ENCODE assay signal across 17 cellular contexts in genomic region chr9:131613346-131613745, GRCh38.
A peak's percentile ranks its signal among the peaks of the same experiment; 100 is the strongest.
DNase-seq lines count a peak whose midpoint lies in the region; ATAC-seq, FAIRE-seq and TF ChIP-seq lines count a peak whose summit lies in the region.
"Had no signal": no experiment of that assay in that cellular context is flagged by ENCODE, and none has a peak within 500 bp of the region (broad histone marks: within the 10 kb centered on the region; RNA-seq: fewer than 3 reads in every experiment).

No MANE protein-coding gene starts in this region.

- H2AFZ ChIP-seq in GM12878 (ENCODE audit: control insufficient read depth, low read depth, low read length): no peak overlapping the region

- H4K20me1 ChIP-seq in GM12878 (ENCODE audit: control insufficient read depth, insufficient read depth): no peaks in the 10 kb centered on the region

- DNase-seq in activated CD4-positive, alpha-beta T cell treated with anti-CD3 and anti-CD28 coated beads, Interleukin-2, amount 10 ng/mL, durations not matched to agents 24 days and 14 days: no peak
- DNase-seq in activated CD4-positive, alpha-beta T cell treated with anti-CD3 and anti-CD28 coated beads, Interleukin-2, amount 50 U/mL, for 4 hours: no peak
- DNase-seq in CD8-positive, alpha-beta memory T cell: no peak
- DNase-seq in GM12878 (ENCODE audit: low read depth, low spot score) (no peak), mesendoderm (no peak), gastrocnemius medialis (no peak), HCEC 1CT (no peak)
- DNase-seq: 8988T, Caco-2, Kasumi-1, NCI-H1105 treated with DMSO at 0.1 percent for 48 hours, NCI-H2029 treated with DMSO at 0.1 percent for 48 hours, NCI-H510A treated with DMSO at 0.1 percent for 48 hours, Peyer's patch had no signal

- no peaks in the 10 kb centered on the region for H3K9me3 ChIP-seq in CD8-positive, alpha-beta memory T cell (ENCODE audit: low read length)
- no peaks in the 10 kb centered on the region for H3K9me3 ChIP-seq in GM12878 (replicated peaks; ENCODE audit: control insufficient read depth, insufficient read depth, low read length)
- H3K9me3 ChIP-seq in gastrocnemius medialis: no peaks in the 10 kb centered on the region
- H3K9me3 ChIP-seq: BLaER1 treated with 17β-estradiol and CSF1 and Interleukin-3, amounts not matched to agents 10 nM and 100 nM; Caco-2; Peyer's patch had no signal

- no peak; the same call in 2 of the 3 replicates for ATAC-seq in GM12878
- ATAC-seq in HG02588 (IDR thresholded peaks at IDR 0.05; ENCODE audit: unreplicated experiment): no peak
- no peak for ATAC-seq in gastrocnemius medialis
- ATAC-seq: HCT116 had no signal

- H3K4me2 ChIP-seq in GM12878 (ENCODE audit: control insufficient read depth, insufficient read depth): no peak overlapping the region
- no peak overlapping the region for H3K4me2 ChIP-seq in mesendoderm (ENCODE audit: low read length)

- H3K4me1 Mint-ChIP-seq in activated CD4-positive, alpha-beta T cell treated with anti-CD3 and anti-CD28 coated beads, Interleukin-2, amount 10 ng/mL, durations not matched to agents 24 days and 14 days: peaks cover 1% of the 10 kb centered on the region
- peaks cover 0 to 18% (median 13%) of the 10 kb centered on the region in 3 donors for H3K4me1 Mint-ChIP-seq in CD8-positive, alpha-beta memory T cell

- no peak overlapping the region for H2AK5ac ChIP-seq in mesendoderm (ENCODE audit: low read length)

- no peak overlapping the region for H2BK15ac ChIP-seq in mesendoderm (replicated peaks; ENCODE audit: low read depth)

- H2BK120ac ChIP-seq in mesendoderm (ENCODE audit: low read depth, low read length): no peak overlapping the region

- H3K36me3 Mint-ChIP-seq in activated CD4-positive, alpha-beta T cell treated with anti-CD3 and anti-CD28 coated beads, Interleukin-2, amount 10 ng/mL, durations not matched to agents 24 days and 14 days (ENCODE audit: low read depth): peaks cover 60% of the 10 kb centered on the region
- H3K36me3 Mint-ChIP-seq in CD8-positive, alpha-beta memory T cell: peaks cover 9 to 96% (median 17%) of the 10 kb centered on the region in 3 donors

- TF ChIP-seq POLR2A in GM12878 (IDR thresholded peaks at IDR 0.05; ENCODE audit: low read depth, low read length) (0 out of 2 replicates have a peak, but pooled peaks have one; percentile 25), gastrocnemius medialis (IDR thresholded peaks at IDR 0.05) (no peak)

- CTCF ChIA-PET in CD8-positive, alpha-beta memory T cell (lab: Charles Lee): interaction anchor here (1.6 kb wide), 1 partner anchor 9 kb away, joined by 4 read pairs; no protein-coding TSS in a partner anchor
- CTCF ChIA-PET in GM12878 (lab: Yijun Ruan, JAX): no interaction called here

- SMC1A ChIA-PET in GM12878 (lab: Charles Lee; ENCODE audit: uncharacterized antibody, unreplicated experiment): no interaction called here

- H3K27ac Mint-ChIP-seq in activated CD4-positive, alpha-beta T cell treated with anti-CD3 and anti-CD28 coated beads, Interleukin-2, amount 10 ng/mL, durations not matched to agents 24 days and 14 days: peak overlapping the region; percentile 62
- peak overlapping the region in 6 of 8 donors; percentile 53 to 83 (median 72) for H3K27ac Mint-ChIP-seq in CD8-positive, alpha-beta memory T cell

- no peak overlapping the region for H2BK5ac ChIP-seq in mesendoderm (ENCODE audit: low read length)

- no peak for FAIRE-seq in GM12878 (lab: Jason Lieb, UNC)

- RAD21 ChIA-PET in GM12878 (lab: Charles Lee; ENCODE audit: unreplicated experiment): no interaction called here

- H3K27me3 Mint-ChIP-seq in activated CD4-positive, alpha-beta T cell treated with anti-CD3 and anti-CD28 coated beads, Interleukin-2, amount 10 ng/mL, durations not matched to agents 24 days and 14 days: no peaks in the 10 kb centered on the region
- H3K27me3 Mint-ChIP-seq in CD8-positive, alpha-beta memory T cell: no peaks in the 10 kb centered on the region

- H4K5ac ChIP-seq in mesendoderm (ENCODE audit: low read length): no peak overlapping the region

- no peak overlapping the region for H3K4me3 ChIP-seq in CD8-positive, alpha-beta memory T cell (ENCODE audit: low read length)
- no peak overlapping the region for H3K4me3 ChIP-seq in GM12878
- no peak overlapping the region for H3K4me3 ChIP-seq in mesendoderm (ENCODE audit: low read length)
- no peak overlapping the region for H3K4me3 ChIP-seq in gastrocnemius medialis
- H3K4me3 ChIP-seq: BLaER1 treated with 17β-estradiol and CSF1 and Interleukin-3, amounts not matched to agents 10 nM and 100 nM; Peyer's patch had no signal

- intact Hi-C loops in activated CD4-positive, alpha-beta T cell treated with anti-CD3 and anti-CD28 coated beads, Interleukin-2, amount 10 ng/mL, durations not matched to agents 24 days and 14 days (cut with micrococcal nuclease): no loop called here
- intact Hi-C loops in GM12878 (cut with micrococcal nuclease; ENCODE audit: unreplicated experiment) (no loop called here), gastrocnemius medialis (cut with DNase I; ENCODE audit: low total_unique reads) (no loop called here)

- H3K56ac ChIP-seq in mesendoderm (ENCODE audit: low read length): peak overlapping the region; percentile 44

- POLR2A ChIA-PET in CD8-positive, alpha-beta memory T cell (lab: Charles Lee): interaction anchor here (0.5 kb wide), 1 partner anchor 549 kb away, joined by 3 read pairs; the partner anchor contains the start of gene NTNG2
- POLR2A ChIA-PET in GM12878 (lab: Charles Lee): no interaction called here

- no peak for TF ChIP-seq EP300 in GM12878 (IDR thresholded peaks at IDR 0.05; ENCODE audit: borderline replicate concordance in 1 of 2, control insufficient read depth in 1 of 2, low read depth in 2 of 2, low read length in 2 of 2)

- no peak for TF ChIP-seq RAD21 in GM12878 (IDR thresholded peaks at IDR 0.05; ENCODE audit: insufficient read depth, low read depth, low read length)

- no peak overlapping the region for H4K8ac ChIP-seq in mesendoderm (ENCODE audit: low read depth, low read length)

- no peak overlapping the region for H3K18ac ChIP-seq in mesendoderm (ENCODE audit: low read length)

- no TSS peak for BruUV-seq in GM12878 (replicated peaks; lab: Mats Ljungman, UMichigan)

- TF ChIP-seq CTCF in GM12878 (IDR thresholded peaks at IDR 0.05 in 2 of 3, conservative IDR thresholded peaks at IDR 0.05 in 1 of 3; ENCODE audit: control insufficient read depth in 2 of 3, extremely low read depth in 1 of 3, insufficient read depth in 1 of 3, low read depth in 3 of 3, low read length in 3 of 3): no peak
- TF ChIP-seq CTCF in gastrocnemius medialis (IDR thresholded peaks at IDR 0.05 in 4 of 5, conservative IDR thresholded peaks at IDR 0.05 in 1 of 5): no peak

- in situ Hi-C loops in GM12878 (cut with MboI) (no loop called here), gastrocnemius medialis (cut with MboI; ENCODE audit: low sequenced_read_pairs in 4 of 4) (no loop called here)

- 90% methylated on average over 4 of the region's 4 CpGs for WGBS in GM12878 (ENCODE audit: insufficient coverage, insufficient replicate concordance, low lambda C conversion rate, missing lambda C conversion rate)
- WGBS in mesendoderm (ENCODE audit: extremely low coverage, insufficient coverage, low lambda C conversion rate): no CpG with 5 or more reads among the region's 4 CpGs

- no peak overlapping the region for H3K4me3 Mint-ChIP-seq in activated CD4-positive, alpha-beta T cell treated with anti-CD3 and anti-CD28 coated beads, Interleukin-2, amount 10 ng/mL, durations not matched to agents 24 days and 14 days
- no peak overlapping the region for H3K4me3 Mint-ChIP-seq in CD8-positive, alpha-beta memory T cell

- no peak overlapping the region for H3K23ac ChIP-seq in mesendoderm (ENCODE audit: low read length)

- peaks cover 22% of the 10 kb centered on the region for H3K36me3 ChIP-seq in CD8-positive, alpha-beta memory T cell (ENCODE audit: insufficient read depth, low read length)
- H3K36me3 ChIP-seq in GM12878 (ENCODE audit: control insufficient read depth in 2 of 2, insufficient read depth in 2 of 2, low read length in 1 of 2): peaks cover 17 to 26% of the 10 kb centered on the region in 2 experiments
- no peaks in the 10 kb centered on the region for H3K36me3 ChIP-seq in mesendoderm (ENCODE audit: control insufficient read depth, insufficient read depth, low read length)
- H3K36me3 ChIP-seq in gastrocnemius medialis: peaks cover 0 to 36% of the 10 kb centered on the region in 2 donors

- no peaks in the 10 kb centered on the region for H3K79me1 ChIP-seq in mesendoderm (ENCODE audit: low read length)

- H3K79me2 ChIP-seq in GM12878 (ENCODE audit: control insufficient read depth, insufficient read depth, low read length) (no peaks in the 10 kb centered on the region; the same call in 1 of the 2 replicates), mesendoderm (ENCODE audit: control insufficient read depth, insufficient read depth, low read length) (no peaks in the 10 kb centered on the region)

- H3K27ac ChIP-seq in CD8-positive, alpha-beta memory T cell (ENCODE audit: low read depth, low read length): no peak overlapping the region
- H3K27ac ChIP-seq in GM12878 (ENCODE audit: control insufficient read depth, insufficient read depth) (no peak overlapping the region), mesendoderm (ENCODE audit: low read depth, low read length) (no peak overlapping the region), gastrocnemius medialis (no peak overlapping the region)
- H3K27ac ChIP-seq: Peyer's patch had no signal

- no peak overlapping the region for H3K4ac ChIP-seq in mesendoderm (ENCODE audit: low read depth, low read length)

- H3K9me3 Mint-ChIP-seq in activated CD4-positive, alpha-beta T cell treated with anti-CD3 and anti-CD28 coated beads, Interleukin-2, amount 10 ng/mL, durations not matched to agents 24 days and 14 days: no peaks in the 10 kb centered on the region
- no peaks in the 10 kb centered on the region for H3K9me3 Mint-ChIP-seq in CD8-positive, alpha-beta memory T cell

- H3K9ac ChIP-seq in GM12878 (ENCODE audit: control insufficient read depth, insufficient read depth, low read length) (no peak overlapping the region), mesendoderm (ENCODE audit: low read length) (no peak overlapping the region)
- H3K9ac ChIP-seq: BLaER1 treated with 17β-estradiol and CSF1 and Interleukin-3, amounts not matched to agents 10 nM and 100 nM had no signal

- H3K27me3 ChIP-seq in CD8-positive, alpha-beta memory T cell (ENCODE audit: insufficient read depth, low read length, poor library complexity, severe bottlenecking): no peaks in the 10 kb centered on the region
- no peaks in the 10 kb centered on the region for H3K27me3 ChIP-seq in GM12878 (replicated peaks in 1 of 2; ENCODE audit: control insufficient read depth in 2 of 2, insufficient read depth in 2 of 2, low read length in 1 of 2)
- H3K27me3 ChIP-seq in mesendoderm (ENCODE audit: insufficient read depth, low read length, poor library complexity): no peaks in the 10 kb centered on the region
- H3K27me3 ChIP-seq in gastrocnemius medialis: no peaks in the 10 kb centered on the region
- H3K27me3 ChIP-seq: BLaER1 treated with 17β-estradiol and CSF1 and Interleukin-3, amounts not matched to agents 10 nM and 100 nM; Peyer's patch had no signal

- H3K4me1 ChIP-seq in CD8-positive, alpha-beta memory T cell (ENCODE audit: insufficient read depth, low read length): no peaks in the 10 kb centered on the region
- H3K4me1 ChIP-seq in GM12878 (ENCODE audit: control insufficient read depth, insufficient read depth, low read length) (no peaks in the 10 kb centered on the region), mesendoderm (ENCODE audit: control insufficient read depth, low read depth, low read length) (peaks cover 9% of the 10 kb centered on the region), gastrocnemius medialis (peaks cover 30 to 43% of the 10 kb centered on the region in 2 donors)
